Comparison of ENCODE assay signal across 27 cellular contexts in genomic region chr4:187125062-187125461, GRCh38.
"Had no signal": no experiment of that assay in that cellular context is flagged by ENCODE, and none has a peak within 500 bp of the region (broad histone marks: within the 10 kb centered on the region; RNA-seq: fewer than 3 reads in every experiment).

No MANE protein-coding gene starts in this region.

- H2AFZ ChIP-seq: parathyroid adenoma had no signal

- H3K9ac ChIP-seq: parathyroid adenoma had no signal

- H3K4me2 ChIP-seq: smooth muscle cell had no signal

- ATAC-seq: naive thymus-derived CD8-positive, alpha-beta T cell; natural killer cell treated with Interleukin-12 subunit alpha and Interleukin-12 subunit beta and Interleukin-15 and Interleukin-18, amount 100 ng/mL, for 72 hours; psoas muscle; right cardiac atrium; right lobe of liver; stimulated activated effector memory CD8-positive, alpha-beta T cell treated with anti-CD3 and anti-CD28 coated beads, Interleukin-12 subunit alpha, Interleukin-12 subunit beta, amount 100 ng/mL, for 72 hours; stimulated activated naive B cell treated with anti-CD40 and anti-IgM and Interleukin-4, amounts not matched to agents 10 μg/mL and 1 μg/mL and 100 μg/mL, for 72 hours; stimulated activated naive CD8-positive, alpha-beta T cell treated with anti-CD3 and anti-CD28 coated beads, Interleukin-15, amount 100 ng/mL, for 72 hours; stimulated activated naive CD8-positive, alpha-beta T cell treated with anti-CD3 and anti-CD28 coated beads, Interleukin-15, Interleukin-2, amounts not matched to agents 100 U/mL and 50 U/mL, for 24 hours; upper lobe of right lung had no signal

- H3K79me2 ChIP-seq: parathyroid adenoma had no signal

- H3K27me3 ChIP-seq: ovary, right lobe of liver, sigmoid colon, spleen, suprapubic skin, testis, tibial artery, transverse colon, upper lobe of right lung, uterus had no signal

- H3K27ac ChIP-seq: ovary, parathyroid adenoma, psoas muscle, right lobe of liver, sigmoid colon, skin epidermis, spleen, suprapubic skin, testis, tibial artery, transverse colon, upper lobe of right lung, uterus had no signal

- H3K9me3 ChIP-seq: ovary, psoas muscle, right lobe of liver, sigmoid colon, suprapubic skin, testis, tibial artery, transverse colon, upper lobe of right lung, uterus had no signal

- H3K4me1 ChIP-seq: parathyroid adenoma, psoas muscle, right lobe of liver, sigmoid colon, spleen, suprapubic skin, tibial artery, transverse colon, upper lobe of right lung, uterus had no signal

- H3K4me3 ChIP-seq: ovary, psoas muscle, right lobe of liver, sigmoid colon, skin epidermis, smooth muscle cell, spleen, suprapubic skin, testis, tibial artery, transverse colon, upper lobe of right lung, uterus had no signal

- H3K36me3 ChIP-seq: ovary, right lobe of liver, sigmoid colon, spleen, suprapubic skin, tibial artery, transverse colon, upper lobe of right lung, uterus had no signal

- DNase-seq: naive B cell; naive thymus-derived CD8-positive, alpha-beta T cell; nephron progenitor cell; occipital lobe; ovary; psoas muscle; right cardiac atrium; right lobe of liver; sigmoid colon; spleen; stimulated activated CD4-positive, alpha-beta T cell treated with anti-CD3 and anti-CD28 coated beads, Interleukin-12 subunit alpha, Interleukin-12 subunit beta, amount 100 ng/mL, for 4 hours; stimulated activated CD4-positive, alpha-beta T cell treated with anti-CD3 and anti-CD28 coated beads, Interleukin-1b, Interleukin-23, amount 100 ng/mL, for 48 hours; stimulated activated CD4-positive, alpha-beta T cell treated with anti-CD3 and anti-CD28 coated beads, Interleukin-4, amount 100 ng/mL, for 24 hours; stimulated activated naive B cell treated with anti-CD40 and anti-IgM and Interleukin-4, amounts not matched to agents 10 μg/mL and 1 μg/mL and 100 μg/mL, for 72 hours; stimulated activated naive CD8-positive, alpha-beta T cell treated with anti-CD3 and anti-CD28 coated beads, Interleukin-15, amount 100 ng/mL, for 72 hours; stimulated activated naive CD8-positive, alpha-beta T cell treated with anti-CD3 and anti-CD28 coated beads, Interleukin-15, Interleukin-2, amounts not matched to agents 100 U/mL and 50 U/mL, for 24 hours; testis; tibial artery; transverse colon; upper lobe of right lung; uterus had no signal
